11 cellular contexts compared by ENCODE assay signal in genomic region chr1:220317161-220317560, GRCh38.
"Had no signal": no experiment of that assay in that cellular context is flagged by ENCODE, and none has a peak within 500 bp of the region (broad histone marks: within the 10 kb centered on the region; RNA-seq: fewer than 3 reads in every experiment).

No MANE protein-coding gene starts in this region.

- H2AFZ ChIP-seq: GM23248, GM23338 had no signal

- FAIRE-seq: H1, H54 had no signal

- H3K36me3 ChIP-seq: HAP-1 had no signal

- H3K4me3 ChIP-seq: GM23248, GM23338, HAP-1 had no signal

- H3K9me3 ChIP-seq: HAP-1 had no signal

- DNase-seq: GM23248, GOT3, H7, H9, HCEC 1CT, HFFc6 had no signal

- H3K4me2 ChIP-seq: GM23338 had no signal

- ATAC-seq: GM23338, HCT116 had no signal

- H3K27ac ChIP-seq: GM23248 had no signal

- H3K9ac ChIP-seq: GM23248 had no signal

- H3K4me1 ChIP-seq: HAP-1 had no signal
